In genomic region chr19:20999731-21000352, GRCh38 we compare ENCODE assay signal across 8 cellular contexts. TPM values are rescaled to one million over a fixed set of nuclear protein-coding genes. Genes with fewer than 3 reads are reported as not detected.
DNase-seq lines count a peak whose midpoint lies in the region; ATAC-seq and TF ChIP-seq lines count a peak whose summit lies in the region.

No MANE protein-coding gene starts in this region.

- peaks cover 13% of the 10 kb centered on the region for H3K4me1 Mint-ChIP-seq in CD4-positive, alpha-beta T cell (ENCODE audit: low read depth)

- H3K36me3 Mint-ChIP-seq in CD4-positive, alpha-beta T cell (ENCODE audit: low read depth) = no peaks in the 10 kb centered on the region

- H3K27ac Mint-ChIP-seq in CD4-positive, alpha-beta T cell = peak overlapping the region; percentile 32

- no peak for TF ChIP-seq POLR2A in tibial nerve (IDR thresholded peaks at IDR 0.05)

- DNase-seq in CD4-positive, alpha-beta T cell = peak; percentile 66 to 86 (median 74)
- DNase-seq in SK-MEL-5 (ENCODE audit: low read depth, low spot score) = peak; percentile 52
- peak; percentile 81 for DNase-seq in activated naive CD8-positive, alpha-beta T cell treated with anti-CD3 and anti-CD28 coated beads, Interleukin-2, amount 50 U/mL, for 16 hours (ENCODE audit: low read depth, low spot score)
- DNase-seq in heart right ventricle = peak; percentile 81 to 91
- DNase-seq in pons (ENCODE audit: low spot score) = peak; percentile 96
- DNase-seq in tibial nerve (ENCODE audit: low spot score in 2 of 2) = peak; percentile 53 to 64

- intact Hi-C loops in CD4-positive, alpha-beta T cell (cut with DNase I, micrococcal nuclease) = loop anchor here in 1 of 2 experiments (2.0 kb wide), 1 partner anchor 77 kb away; the partner anchor contains the start of gene ZNF85
- intact Hi-C loops in heart right ventricle (cut with DNase I) = no loop called here

- no peak for TF ChIP-seq CTCF in CD4-positive, alpha-beta T cell (IDR thresholded peaks at IDR 0.05)
- TF ChIP-seq CTCF in heart right ventricle (IDR thresholded peaks at IDR 0.05) = no peak
- no peak for TF ChIP-seq CTCF in tibial nerve (IDR thresholded peaks at IDR 0.05)

- peak overlapping the region; percentile 72 for H3K9ac ChIP-seq in HUES6 (ENCODE audit: low read length)

- in situ Hi-C loops in SK-MEL-5 (cut with HindIII; ENCODE audit: low pct_unique_long_range_greater_than_20kb, low sequenced_read_pairs) = no loop called here

- no peak overlapping the region for H3K27ac ChIP-seq in CD4-positive, alpha-beta T cell (ENCODE audit: low read depth, low read length)
- H3K27ac ChIP-seq in HUES6 (ENCODE audit: low read depth, low read length) (peak overlapping the region; percentile 32; the same call in 1 of the 2 replicates), heart right ventricle (no peak overlapping the region), tibial nerve (no peak overlapping the region)

- H3K4me1 ChIP-seq in HUES6 (ENCODE audit: control insufficient read depth, insufficient read depth, low read length) (no peaks in the 10 kb centered on the region), heart right ventricle (peaks cover 0 to 10% (median 3%) of the 10 kb centered on the region in 9 donors), tibial nerve (peaks cover 0 to 9% (median 2%) of the 10 kb centered on the region in 4 donors)

- no peaks in the 10 kb centered on the region for H3K9me3 Mint-ChIP-seq in CD4-positive, alpha-beta T cell

- H3K27me3 Mint-ChIP-seq in CD4-positive, alpha-beta T cell = no peaks in the 10 kb centered on the region

- CTCF ChIA-PET in CD4-positive, alpha-beta T cell (lab: Charles Lee) = interaction anchor here (1.0 to 1.1 kb wide), 2 partner anchors 18 to 21 kb away, joined by 3 to 4 read pairs; partner anchors contain the start of gene ZNF430

- POLR2A ChIA-PET in CD4-positive, alpha-beta T cell (lab: Charles Lee) = interaction anchor here (0.9 to 1.7 kb wide), 15 partner anchors 16 to 1052 kb away, joined by 3 to 45 read pairs (median 6); partner anchors contain the start of genes ZNF100, ZNF257, ZNF429 and ZNF43

- no peaks in the 10 kb centered on the region for H3K9me3 ChIP-seq in CD4-positive, alpha-beta T cell (ENCODE audit: control insufficient read depth, low read length)
- H3K9me3 ChIP-seq in HUES6 (ENCODE audit: control insufficient read depth, insufficient read depth, low read depth, low read length) = no peaks in the 10 kb centered on the region
- H3K9me3 ChIP-seq in heart right ventricle = no peaks in the 10 kb centered on the region
- no peaks in the 10 kb centered on the region for H3K9me3 ChIP-seq in tibial nerve

- H3K27me3 ChIP-seq in CD4-positive, alpha-beta T cell (ENCODE audit: control insufficient read depth, insufficient read depth, low read length) = no peaks in the 10 kb centered on the region
- H3K27me3 ChIP-seq in HUES6 (ENCODE audit: control insufficient read depth, insufficient read depth, low read length) = no peaks in the 10 kb centered on the region
- H3K27me3 ChIP-seq in heart right ventricle = no peaks in the 10 kb centered on the region
- peaks cover 0 to 6% of the 10 kb centered on the region in 2 donors for H3K27me3 ChIP-seq in tibial nerve

- WGBS in heart right ventricle, 2 donors = 2 to 3% methylated on average over 29 of the region's 29 CpGs
- 1 to 5% methylated on average over 10 to 26 of the region's 29 CpGs for WGBS in tibial nerve, 2 donors

- ATAC-seq in CD4-positive, alpha-beta T cell (ENCODE audit: poor library complexity) = peak; percentile 100
- ATAC-seq in GM19467 (IDR thresholded peaks at IDR 0.05; ENCODE audit: unreplicated experiment) (peak; percentile 93), heart right ventricle (peak; percentile 100)

- TF ChIP-seq EP300 in tibial nerve (IDR thresholded peaks at IDR 0.05) = no peak

- no peaks in the 10 kb centered on the region for H3K36me3 ChIP-seq in HUES6 (ENCODE audit: control insufficient read depth, insufficient read depth, low read length)
- no peaks in the 10 kb centered on the region for H3K36me3 ChIP-seq in heart right ventricle
- H3K36me3 ChIP-seq in tibial nerve = no peaks in the 10 kb centered on the region

- H3K4me3 Mint-ChIP-seq in CD4-positive, alpha-beta T cell = peak overlapping the region; percentile 85

- peak overlapping the region; percentile 79 for H3K4me3 ChIP-seq in HUES6 (ENCODE audit: low read depth, low read length)
- H3K4me3 ChIP-seq in heart right ventricle = peak overlapping the region in 9 of 10 donors; percentile 26 to 60 (median 51)
- peak overlapping the region; percentile 19 to 44 (median 32) for H3K4me3 ChIP-seq in tibial nerve

RNA-seq across cellular contexts. Expression of gene ZNF430, which starts 20.6 kb away (rescaled TPM):
- 10 to 100 TPM; 40.5 to 43.8 TPM for total RNA-seq in CD4-positive, alpha-beta T cell
- total RNA-seq in SK-MEL-5 (2014; rRNA removed; shearing (Covaris generic)) = 3.1 and 4.9 TPM in 2 replicates
- polyA plus RNA-seq in SK-MEL-5 (2015; cell fraction: cytosol; rRNA removed) = 2.0 and 3.6 TPM in 2 replicates
- 10.1 and 10.7 TPM in 2 replicates for polyA plus RNA-seq in SK-MEL-5 (2015; cell fraction: nucleus; rRNA removed)
- total RNA-seq in heart right ventricle (1 to 10 TPM; 3.1 to 5.7 (median 4.2) TPM), tibial nerve (10 to 100 TPM in 3 of 4 donors, 1 to 10 TPM in 1; 8.8 to 36.9 (median 18.8) TPM)
- polyA plus RNA-seq in heart right ventricle = 1 to 10 TPM; 1.0 to 2.0 TPM
